In the genomic region with DNA sequence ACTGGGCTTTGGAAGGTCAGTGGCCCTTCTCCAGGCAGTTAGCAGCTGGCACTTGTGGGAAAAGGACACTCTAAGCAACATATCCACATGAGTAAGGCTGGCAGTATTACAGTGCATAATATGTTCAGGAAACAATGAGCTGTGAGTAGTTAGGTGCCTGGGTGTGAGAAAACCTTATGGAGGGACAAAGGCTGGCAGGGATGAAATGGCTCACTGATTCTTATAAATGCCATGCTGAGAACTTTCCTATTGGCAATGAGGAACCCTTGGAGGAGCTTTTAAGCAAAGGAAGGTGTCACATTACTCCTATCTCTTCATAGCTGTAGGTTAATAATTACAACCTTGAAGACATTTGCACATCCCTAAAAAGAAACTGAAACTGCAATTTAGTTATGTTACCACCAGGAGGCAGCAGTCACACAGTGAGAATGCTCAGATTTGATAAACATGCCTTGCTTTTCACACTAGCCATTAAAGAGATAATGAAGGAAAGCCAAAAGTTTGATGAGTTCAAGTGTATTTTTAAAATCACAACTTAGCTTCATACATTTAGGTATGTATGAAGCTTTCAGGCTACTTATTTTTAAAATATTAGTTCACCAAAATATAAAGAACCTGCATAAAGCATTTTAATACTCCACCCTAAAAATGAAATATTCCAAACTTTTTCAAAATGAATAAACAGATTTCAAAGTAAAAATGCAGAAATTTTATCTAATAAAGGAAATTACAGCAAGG, we compare ENCODE assay signal across 9 cellular contexts.
DNase-seq lines count a peak whose midpoint lies in the region; ATAC-seq and TF ChIP-seq lines count a peak whose summit lies in the region.
"Had no signal": no experiment of that assay in that cellular context is flagged by ENCODE, and none has a peak within 500 bp of the region (broad histone marks: within the 10 kb centered on the region; RNA-seq: fewer than 3 reads in every experiment).

No MANE protein-coding gene starts in this region.

- ATAC-seq in foreskin keratinocyte (no peak), GM18868 (IDR thresholded peaks at IDR 0.05; ENCODE audit: unreplicated experiment) (no peak)

- peak; percentile 75 for TF ChIP-seq CTCF in foreskin keratinocyte (conservative IDR thresholded peaks at IDR 0.05)

- no peaks in the 10 kb centered on the region for H3K27me3 ChIP-seq in foreskin keratinocyte

- H3K4me1 ChIP-seq in foreskin keratinocyte = no peaks in the 10 kb centered on the region

- no peak overlapping the region for H3K27ac ChIP-seq in foreskin keratinocyte

- DNase-seq in stimulated activated CD4-positive, alpha-beta T cell treated with anti-CD3 and anti-CD28 coated beads, Interleukin-15, amount 100 ng/mL, for 24 hours = peak; percentile 11
- DNase-seq in stimulated activated CD4-positive, alpha-beta T cell treated with anti-CD3 and anti-CD28 coated beads, Interleukin-2, amount 100 ng/mL, for 24 hours = no peak
- DNase-seq in RKO (ENCODE audit: low spot score) (peak; percentile 16), foreskin keratinocyte (no peak), GOT3 (lab: John Stamatoyannopoulos, UW) (no peak), activated gamma-delta T cell treated with Interleukin-2 at 50 U/mL for 16 hours (no peak)
- DNase-seq in activated CD4-positive, CD25-positive, alpha-beta regulatory T cell treated with anti-CD3 and anti-CD28 coated beads, Interleukin-2, amount 50 U/mL, for 72 hours = no peak
- DNase-seq: activated B cell treated with CpG ODN at 0.5 μM for 24 hours had no signal

Comparison
In these comparisons a context has a peak if more than half of its experiments do, and no peak if none do; other contexts are left out.
1. DNase-seq: peak in stimulated activated CD4-positive, alpha-beta T cell treated with anti-CD3 and anti-CD28 coated beads, Interleukin-15, amount 100 ng/mL, for 24 hours (single experiment) and RKO (single experiment); none in stimulated activated CD4-positive, alpha-beta T cell treated with anti-CD3 and anti-CD28 coated beads, Interleukin-2, amount 100 ng/mL, for 24 hours (0 of 2), foreskin keratinocyte (0 of 2), GOT3 (single experiment), activated gamma-delta T cell treated with Interleukin-2 at 50 U/mL for 16 hours (single experiment) and activated CD4-positive, CD25-positive, alpha-beta regulatory T cell treated with anti-CD3 and anti-CD28 coated beads, Interleukin-2, amount 50 U/mL, for 72 hours (single experiment).